ENCODE assay signal across 1 cellular context in the genomic region with DNA sequence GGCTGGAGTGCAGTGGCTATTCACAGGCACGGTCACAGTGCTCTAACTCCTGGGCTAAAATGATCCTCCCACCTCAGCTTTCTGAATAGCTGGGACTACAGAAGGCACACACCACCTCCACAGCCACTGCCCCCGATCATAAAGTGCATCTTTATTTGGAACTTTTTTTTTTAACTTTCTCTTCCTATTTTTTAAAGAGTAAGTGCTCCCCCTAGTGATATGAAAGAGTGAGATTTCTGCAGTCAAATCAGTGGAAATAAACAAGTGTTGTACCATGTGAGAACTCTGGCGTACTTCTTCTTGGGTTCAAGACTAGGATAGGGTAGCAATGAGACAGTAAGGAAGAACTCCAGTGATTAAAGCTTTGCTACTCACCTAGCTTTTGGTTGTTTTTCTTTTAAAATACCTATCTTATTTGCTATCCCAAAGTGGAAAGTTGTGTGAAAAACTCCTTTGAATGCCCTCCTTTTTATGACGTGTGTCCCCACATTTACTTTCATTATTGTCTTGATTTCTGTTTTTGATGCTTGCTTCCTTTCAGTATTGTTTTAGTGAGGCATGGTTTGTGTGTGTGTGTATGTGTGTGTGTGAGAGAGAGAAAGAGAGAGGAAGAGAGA.
TF ChIP-seq lines count a peak whose summit lies in the region.

No MANE protein-coding gene starts in this region.

TF ChIP-seq in WTC11, 78 proteins besides CTCF, POLR2A, EP300 and RAD21 (continued from another document):
- TF ChIP-seq, protein P1, sequence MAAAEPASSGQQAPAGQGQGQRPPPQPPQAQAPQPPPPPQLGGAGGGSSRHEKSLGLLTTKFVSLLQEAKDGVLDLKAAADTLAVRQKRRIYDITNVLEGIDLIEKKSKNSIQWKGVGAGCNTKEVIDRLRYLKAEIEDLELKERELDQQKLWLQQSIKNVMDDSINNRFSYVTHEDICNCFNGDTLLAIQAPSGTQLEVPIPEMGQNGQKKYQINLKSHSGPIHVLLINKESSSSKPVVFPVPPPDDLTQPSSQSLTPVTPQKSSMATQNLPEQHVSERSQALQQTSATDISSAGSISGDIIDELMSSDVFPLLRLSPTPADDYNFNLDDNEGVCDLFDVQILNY (CRISPR knock-in tag; IDR thresholded peaks at IDR 0.05), result no peak
- no peak for TF ChIP-seq CREM (CRISPR knock-in tag; IDR thresholded peaks at IDR 0.05)
TF ChIP-seq in WTC11: peak in this region for 0.
